In the genomic region with DNA sequence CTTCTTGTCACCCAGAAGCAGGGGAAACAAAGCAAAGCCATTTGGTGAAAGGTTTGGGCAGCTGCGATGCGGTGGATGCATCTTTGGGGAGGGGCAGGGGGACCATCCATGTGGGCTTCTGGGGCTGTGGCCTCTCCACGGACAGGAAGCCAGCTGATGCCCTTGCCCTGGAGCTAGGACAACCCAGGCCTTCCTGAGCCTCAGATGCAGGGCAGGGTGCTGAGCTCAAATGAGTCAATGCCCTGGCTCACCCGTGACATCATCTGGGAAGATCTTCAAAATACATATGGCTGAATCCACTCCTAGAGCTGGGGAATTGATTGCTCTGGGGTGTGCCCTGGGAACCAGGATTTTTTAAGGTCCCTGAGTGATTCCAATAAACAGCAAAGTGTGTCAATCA, we compare ENCODE assay signal across 27 cellular contexts.
"Had no signal": no experiment of that assay in that cellular context is flagged by ENCODE, and none has a peak within 500 bp of the region (broad histone marks: within the 10 kb centered on the region; RNA-seq: fewer than 3 reads in every experiment).

No MANE protein-coding gene starts in this region.

- DNase-seq: activated B cell treated with CpG ODN at 0.5 μM for 24 hours; activated CD4-positive, alpha-beta T cell treated with anti-CD3 and anti-CD28 coated beads for 1 hour; activated CD4-positive, alpha-beta T cell treated with anti-CD3 and anti-CD28 coated beads, Interleukin-2, amount 10 ng/mL, durations not matched to agents 24 days and 14 days; activated CD4-positive, alpha-beta T cell treated with anti-CD3 and anti-CD28 coated beads, Interleukin-2, amount 50 U/mL, for 48 hours; activated CD8-positive, alpha-beta memory T cell treated with anti-CD3 and anti-CD28 coated beads, Interleukin-2, amount 10 ng/mL, durations not matched to agents 7 days and 5 days; activated gamma-delta T cell; activated naive CD4-positive, alpha-beta T cell treated with anti-CD3 and anti-CD28 coated beads for 36 hours; activated T-cell treated with anti-CD3 and anti-CD28 coated beads for 4 hours; activated T-cell treated with anti-CD3 and anti-CD28 coated beads, Interleukin-2, amount 50 U/mL, for 48 hours; MV-4-11; NCI-H1092 treated with DMSO at 0.1 percent for 48 hours; NCI-H1417 treated with DMSO at 0.1 percent for 48 hours; NCI-H1694; NCI-H2029; NCI-H2107; NCI-H2171 treated with DMSO at 0.1 percent for 48 hours; NCI-H226; NCI-H510A; NCI-H526 treated with DMSO at 0.1 percent for 48 hours; NCI-H82; RPMI8226; T-cell; T-helper 2 cell; T1000 had no signal

- ATAC-seq: activated CD8-positive, alpha-beta memory T cell treated with anti-CD3 and anti-CD28 coated beads, Interleukin-2, amount 10 ng/mL, durations not matched to agents 7 days and 5 days; activated T-helper 17 cell treated with anti-CD3 and anti-CD28 coated beads, Interleukin-2, amount 50 U/mL, for 72 hours; Right ventricle myocardium inferior; T-cell had no signal

- H3K4me3 ChIP-seq: SK-N-MC had no signal

- H3K27ac ChIP-seq: SK-N-MC had no signal
